Comparison of ENCODE assay signal across 19 cellular contexts in genomic region chr15:98562361-98562791, GRCh38.
DNase-seq lines count a peak whose midpoint lies in the region; ATAC-seq and TF ChIP-seq lines count a peak whose summit lies in the region.
"Had no signal": no experiment of that assay in that cellular context is flagged by ENCODE, and none has a peak within 500 bp of the region (broad histone marks: within the 10 kb centered on the region; RNA-seq: fewer than 3 reads in every experiment).

No MANE protein-coding gene starts in this region.

- H3K27me3 Mint-ChIP-seq in neural progenitor cell (ENCODE audit: insufficient read depth, low read depth), result peaks cover 6% of the 10 kb centered on the region
- peaks cover 17% of the 10 kb centered on the region for H3K27me3 Mint-ChIP-seq in type B pancreatic cell
- peaks cover 5% of the 10 kb centered on the region for H3K27me3 Mint-ChIP-seq in chondrocyte (ENCODE audit: low read depth)
- H3K27me3 Mint-ChIP-seq: activated CD4-positive, alpha-beta memory T cell treated with anti-CD3 and anti-CD28 coated beads, Interleukin-2, amount 10 ng/mL, durations not matched to agents 7 days and 5 days had no signal

- no peaks in the 10 kb centered on the region for H3F3A ChIP-seq in neural progenitor cell (ENCODE audit: low read depth)

- ATAC-seq in HG03097 (IDR thresholded peaks at IDR 0.05; ENCODE audit: low FRiP score, unreplicated experiment), result no peak
- ATAC-seq: left cardiac atrium had no signal

- H3K9ac ChIP-seq in neural progenitor cell, result no peak overlapping the region
- H3K9ac ChIP-seq: KMS-11 had no signal

- H3K27me3 ChIP-seq in neural progenitor cell, result no peaks in the 10 kb centered on the region

- no peak overlapping the region for H3K4me3 Mint-ChIP-seq in neural progenitor cell
- no peak overlapping the region for H3K4me3 Mint-ChIP-seq in type B pancreatic cell
- H3K4me3 Mint-ChIP-seq in chondrocyte (ENCODE audit: unreplicated experiment), result no peak overlapping the region
- H3K4me3 Mint-ChIP-seq: activated CD4-positive, alpha-beta memory T cell treated with anti-CD3 and anti-CD28 coated beads, Interleukin-2, amount 10 ng/mL, durations not matched to agents 7 days and 5 days; CD4-positive, alpha-beta T cell; mesothelial cell of epicardium; neural crest cell had no signal

- DNase-seq in HEK293T (ENCODE audit: extremely low spot score), result no peak
- peak; percentile 99 for DNase-seq in epithelial cell of prostate (ENCODE audit: low read depth, low spot score)
- DNase-seq in neural progenitor cell (ENCODE audit: low spot score), result no peak
- DNase-seq in type B pancreatic cell (ENCODE audit: extremely low spot score, unreplicated experiment), result peak; percentile 51
- DNase-seq in chondrocyte (ENCODE audit: low spot score), result no peak
- no peak for DNase-seq in CD1c-positive myeloid dendritic cell (ENCODE audit: extremely low spot score)
- DNase-seq in NCI-H128 (lab: John Stamatoyannopoulos, UW; ENCODE audit: unreplicated experiment), result no peak
- DNase-seq: activated CD4-positive, alpha-beta memory T cell treated with anti-CD3 and anti-CD28 coated beads, Interleukin-2, amount 10 ng/mL, durations not matched to agents 7 days and 5 days; activated naive CD4-positive, alpha-beta T cell treated with Interleukin-2 at 50 U/mL for 16 hours; CD4-positive, alpha-beta T cell; central memory CD4-positive, alpha-beta T cell; left cardiac atrium; NCI-H1048; NCI-H2081; NCI-H446 treated with DMSO at 0.1 percent for 48 hours had no signal

- H3K4me3 ChIP-seq in neural progenitor cell, result no peak overlapping the region

- peak overlapping the region; percentile 97 for H3K27ac ChIP-seq in epithelial cell of prostate
- H3K27ac ChIP-seq in neural progenitor cell, result no peak overlapping the region
- H3K27ac ChIP-seq: KMS-11 had no signal

- peak overlapping the region; percentile 6 for H3K27ac Mint-ChIP-seq in neural progenitor cell
- H3K27ac Mint-ChIP-seq in type B pancreatic cell, result peak overlapping the region; percentile 94
- no peak overlapping the region for H3K27ac Mint-ChIP-seq in chondrocyte (ENCODE audit: unreplicated experiment)
- H3K27ac Mint-ChIP-seq: activated CD4-positive, alpha-beta memory T cell treated with anti-CD3 and anti-CD28 coated beads, Interleukin-2, amount 10 ng/mL, durations not matched to agents 7 days and 5 days; CD4-positive, alpha-beta T cell had no signal

- no peak overlapping the region for H3K4me2 ChIP-seq in neural progenitor cell
- H3K4me2 ChIP-seq: KMS-11 had no signal

- no peaks in the 10 kb centered on the region for H3K36me3 Mint-ChIP-seq in neural progenitor cell
- H3K36me3 Mint-ChIP-seq in type B pancreatic cell, result no peaks in the 10 kb centered on the region
- no peaks in the 10 kb centered on the region for H3K36me3 Mint-ChIP-seq in chondrocyte (ENCODE audit: low read depth)
- H3K36me3 Mint-ChIP-seq: mesothelial cell of epicardium had no signal

- H3K9me3 Mint-ChIP-seq in neural progenitor cell (no peaks in the 10 kb centered on the region), type B pancreatic cell (peaks cover 6% of the 10 kb centered on the region), chondrocyte (ENCODE audit: low read depth) (no peaks in the 10 kb centered on the region)
- H3K9me3 Mint-ChIP-seq: activated CD4-positive, alpha-beta memory T cell treated with anti-CD3 and anti-CD28 coated beads, Interleukin-2, amount 10 ng/mL, durations not matched to agents 7 days and 5 days; CD4-positive, alpha-beta T cell; mesothelial cell of epicardium; neural crest cell had no signal

- H3K79me2 ChIP-seq in neural progenitor cell (ENCODE audit: low read depth), result no peaks in the 10 kb centered on the region

- H3K4me1 Mint-ChIP-seq in neural progenitor cell (no peaks in the 10 kb centered on the region), type B pancreatic cell (ENCODE audit: unreplicated experiment) (peaks cover 6% of the 10 kb centered on the region), chondrocyte (ENCODE audit: low read depth) (peaks cover 14% of the 10 kb centered on the region)
- H3K4me1 Mint-ChIP-seq: activated CD4-positive, alpha-beta memory T cell treated with anti-CD3 and anti-CD28 coated beads, Interleukin-2, amount 10 ng/mL, durations not matched to agents 7 days and 5 days; mesothelial cell of epicardium; neural crest cell had no signal

- H3K36me3 ChIP-seq in neural progenitor cell, result no peaks in the 10 kb centered on the region

- H2AFZ ChIP-seq in neural progenitor cell (replicated peaks), result peak overlapping the region; percentile 7

- H3K4me1 ChIP-seq in neural progenitor cell, result no peaks in the 10 kb centered on the region

- no peaks in the 10 kb centered on the region for H4K20me1 ChIP-seq in neural progenitor cell (ENCODE audit: low read depth)

- TF ChIP-seq CTCF in neural progenitor cell (IDR thresholded peaks at IDR 0.05) (no peak), type B pancreatic cell (conservative IDR thresholded peaks at IDR 0.05) (no peak), chondrocyte (IDR thresholded peaks at IDR 0.05) (no peak)

- CTCF ChIA-PET in HEK293T (lab: Yijun Ruan, JAX), result interaction anchor here (1.3 kb wide), 1 partner anchor 39 kb away, joined by 4 read pairs; no protein-coding TSS in a partner anchor

- H3K9me3 ChIP-seq in neural progenitor cell (ENCODE audit: low read depth), result no peaks in the 10 kb centered on the region

- POLR2A ChIA-PET in HEK293T (lab: Yijun Ruan, JAX), result interaction anchor here (1.1 kb wide), 1 partner anchor 14 kb away, joined by 4 read pairs; no protein-coding TSS in a partner anchor

TF ChIP-seq in HEK293T, 16 proteins besides CTCF, POLR2A, EP300 and RAD21:
- peak; percentile 76 for TF ChIP-seq ARNT (IDR thresholded peaks at IDR 0.05)
- peak; percentile 49 for TF ChIP-seq L3MBTL2 (conservative IDR thresholded peaks at IDR 0.05)
- no peak for TF ChIP-seq TARDBP (IDR thresholded peaks at IDR 0.05)

Comparison
In these comparisons a context has a peak if more than half of its experiments do, and no peak if none do; other contexts are left out.
1. DNase-seq: peak in epithelial cell of prostate (single experiment) and type B pancreatic cell (single experiment); none in HEK293T (single experiment), neural progenitor cell (single experiment), chondrocyte (single experiment), CD1c-positive myeloid dendritic cell (single experiment) and NCI-H128 (single experiment).